ENCODE assay signal across 8 cellular contexts in genomic region chr17:18681767-18682571, GRCh38. TPM values are rescaled to one million over a fixed set of nuclear protein-coding genes. Genes with fewer than 3 reads are reported as not detected.
DNase-seq lines count a peak whose midpoint lies in the region; ATAC-seq lines count a peak whose summit lies in the region.
"Not testable (repeated sequence)": the region's sequence is repeated elsewhere in the genome, so short reads cannot be mapped to it uniquely, and the experiment has no call there.

Gene FOXO3B (minus strand): TSS chr17:18682314. CDS start chr17:18681651, 663 bp downstream.

- H3K27ac Mint-ChIP-seq in activated CD4-positive, alpha-beta T cell treated with anti-CD3 and anti-CD28 coated beads, Interleukin-2, amount 10 ng/mL, durations not matched to agents 24 days and 14 days: peak within 1 kb of the TSS; percentile 84

- peak; percentile 80 for ATAC-seq in HG03378 (IDR thresholded peaks at IDR 0.05; ENCODE audit: unreplicated experiment)

- H3K4me3 Mint-ChIP-seq in activated CD4-positive, alpha-beta T cell treated with anti-CD3 and anti-CD28 coated beads, Interleukin-2, amount 10 ng/mL, durations not matched to agents 24 days and 14 days: peak within 1 kb of the TSS; percentile 95

- H3K9me3 Mint-ChIP-seq in activated CD4-positive, alpha-beta T cell treated with anti-CD3 and anti-CD28 coated beads, Interleukin-2, amount 10 ng/mL, durations not matched to agents 24 days and 14 days: not testable (repeated sequence)

- H3K36me3 Mint-ChIP-seq in activated CD4-positive, alpha-beta T cell treated with anti-CD3 and anti-CD28 coated beads, Interleukin-2, amount 10 ng/mL, durations not matched to agents 24 days and 14 days (ENCODE audit: low read depth): peaks cover 10% of the 10 kb centered on the region

- intact Hi-C loops in activated CD4-positive, alpha-beta T cell treated with anti-CD3 and anti-CD28 coated beads, Interleukin-2, amount 10 ng/mL, durations not matched to agents 24 days and 14 days (cut with micrococcal nuclease): not testable (repeated sequence)

- H3K27me3 Mint-ChIP-seq in activated CD4-positive, alpha-beta T cell treated with anti-CD3 and anti-CD28 coated beads, Interleukin-2, amount 10 ng/mL, durations not matched to agents 24 days and 14 days: not testable (repeated sequence)

- not testable (repeated sequence) for H3K4me1 Mint-ChIP-seq in activated CD4-positive, alpha-beta T cell treated with anti-CD3 and anti-CD28 coated beads, Interleukin-2, amount 10 ng/mL, durations not matched to agents 24 days and 14 days

- DNase-seq in AML-193 (lab: John Stamatoyannopoulos, UW): peak; percentile 19 to 43
- DNase-seq in GM19240 (ENCODE audit: insufficient read length, low spot score): peak; percentile 60
- peak; percentile 74 for DNase-seq in NCI-H510A treated with DMSO at 0.1 percent for 48 hours (lab: John Stamatoyannopoulos, UW)
- peak; percentile 94 for DNase-seq in activated CD4-positive, alpha-beta T cell treated with anti-CD3 and anti-CD28 coated beads, Interleukin-2, amount 10 ng/mL, durations not matched to agents 24 days and 14 days
- DNase-seq in dedifferentiated amniotic fluid mesenchymal stem cell (ENCODE audit: extremely low spot score): peak; percentile 90
- peak; percentile 76 for DNase-seq in kidney glomerular epithelial cell (lab: John Stamatoyannopoulos, UW)
- DNase-seq in stimulated activated CD4-positive, alpha-beta T cell treated with anti-CD3 and anti-CD28 coated beads, Interleukin-12 subunit alpha, Interleukin-12 subunit beta, amount 100 ng/mL, for 48 hours (ENCODE audit: low read depth in 2 of 3, low spot score in 1 of 3): peak; percentile 47 to 68 (median 66)

RNA-seq across cellular contexts. Expression of gene FOXO3B, which starts in this region (rescaled TPM):
- total RNA-seq in activated CD4-positive, alpha-beta T cell treated with anti-CD3 and anti-CD28 coated beads, Interleukin-2, amount 10 ng/mL, durations not matched to agents 24 days and 14 days: 6.0 and 6.4 TPM in 2 replicates

Comparison
In these comparisons a context has a peak if more than half of its experiments do, and no peak if none do; other contexts are left out.
1. Peak in every context shown above with its lines: DNase-seq and ATAC-seq.
2. DNase-seq: peak in every context shown above with its lines; median percentile 94 in activated CD4-positive, alpha-beta T cell treated with anti-CD3 and anti-CD28 coated beads, Interleukin-2, amount 10 ng/mL, durations not matched to agents 24 days and 14 days; 90 in dedifferentiated amniotic fluid mesenchymal stem cell; 76 in kidney glomerular epithelial cell; 74 in NCI-H510A treated with DMSO at 0.1 percent for 48 hours; 66 in stimulated activated CD4-positive, alpha-beta T cell treated with anti-CD3 and anti-CD28 coated beads, Interleukin-12 subunit alpha, Interleukin-12 subunit beta, amount 100 ng/mL, for 48 hours; 60 in GM19240; 31 in AML-193.